Comparison of ENCODE assay signal across 8 cellular contexts in genomic region chr5:109410389-109411174, GRCh38. TPM values are rescaled to one million over a fixed set of nuclear protein-coding genes. Genes with fewer than 3 reads are reported as not detected.
A peak's percentile ranks its signal among the peaks of the same experiment; 100 is the strongest.
DNase-seq lines count a peak whose midpoint lies in the region; ATAC-seq and TF ChIP-seq lines count a peak whose summit lies in the region.

No MANE protein-coding gene starts in this region.

- peaks cover 6% of the 10 kb centered on the region for H3K36me3 Mint-ChIP-seq in nephron (ENCODE audit: low read depth)

- ATAC-seq in GM18868 (IDR thresholded peaks at IDR 0.05; ENCODE audit: unreplicated experiment) (peak; percentile 8), HG03432 (IDR thresholded peaks at IDR 0.05; ENCODE audit: unreplicated experiment) (peak; percentile 23), Panc1 (peak; percentile 44)

- peaks cover 29% of the 10 kb centered on the region for H3K4me1 ChIP-seq in Panc1 (ENCODE audit: control insufficient read depth, insufficient read depth, low read length)
- H3K4me1 ChIP-seq in thymus (ENCODE audit: control insufficient read depth, insufficient read depth, low read length), result no peaks in the 10 kb centered on the region

- no peak for TF ChIP-seq CTCF in Panc1 (IDR thresholded peaks at IDR 0.05)
- TF ChIP-seq CTCF in fibroblast of villous mesenchyme (IDR thresholded peaks at IDR 0.05; ENCODE audit: insufficient read depth, low read depth, low read length), result no peak
- peak in 1 of 3 experiments; percentile 0 for TF ChIP-seq CTCF in nephron (IDR thresholded peaks at IDR 0.05; ENCODE audit: unreplicated experiment in 3 of 3)

- H3K9me3 ChIP-seq in Panc1 (ENCODE audit: control insufficient read depth, insufficient read depth, low read depth, low read length) (no peaks in the 10 kb centered on the region), thymus (ENCODE audit: control insufficient read depth) (no peaks in the 10 kb centered on the region)

- H3K27me3 ChIP-seq in Panc1 (ENCODE audit: control insufficient read depth, insufficient read depth, low read length) (no peaks in the 10 kb centered on the region), thymus (ENCODE audit: control insufficient read depth, insufficient read depth) (no peaks in the 10 kb centered on the region)

- peak overlapping the region; percentile 79 for H3K27ac ChIP-seq in Panc1 (ENCODE audit: low read length)
- peak overlapping the region; percentile 97 for H3K27ac ChIP-seq in thymus (ENCODE audit: low read depth)

- intact Hi-C loops in Panc1 (cut with micrococcal nuclease; ENCODE audit: unreplicated experiment), result no loop called here

- no TSS peak for BruUV-seq in Panc1 (replicated peaks; lab: Mats Ljungman, UMichigan)

- CTCF ChIA-PET in Panc1 (lab: Charles Lee), result interaction anchor here (0.7 kb wide), 1 partner anchor 9 kb away, joined by 3 read pairs; no protein-coding TSS in a partner anchor

- DNase-seq in AG08396 (ENCODE audit: low spot score) (peak; percentile 41), Panc1 (ENCODE audit: low read depth, low spot score) (no peak), fibroblast of villous mesenchyme (ENCODE audit: low read depth) (peak; percentile 93)
- peak; percentile 79 for DNase-seq in activated effector memory CD4-positive, alpha-beta T cell treated with anti-CD3 and anti-CD28 coated beads, Interleukin-2, amount 50 U/mL, for 16 hours

- peak overlapping the region; percentile 99 to 100 (median 99) for H3K4me3 Mint-ChIP-seq in nephron

- in situ Hi-C loops in Panc1 (cut with HindIII; ENCODE audit: low pct_unique_long_range_greater_than_20kb, low sequenced_read_pairs), result no loop called here

- peak overlapping the region; percentile 99 for H3K27ac Mint-ChIP-seq in nephron

- POLR2A ChIA-PET in Panc1 (lab: Charles Lee), result interaction anchor here (0.6 to 0.7 kb wide), 2 partner anchors 413 to 1811 kb away, joined by 4 to 11 read pairs; no protein-coding TSS in a partner anchor

- H3K4me1 Mint-ChIP-seq in nephron, result peaks cover 20% of the 10 kb centered on the region

- H3K27me3 Mint-ChIP-seq in nephron (ENCODE audit: low read depth), result no peaks in the 10 kb centered on the region

- H3K36me3 ChIP-seq in Panc1 (ENCODE audit: control insufficient read depth, insufficient read depth, low read length) (no peaks in the 10 kb centered on the region), thymus (ENCODE audit: control insufficient read depth, insufficient read depth) (no peaks in the 10 kb centered on the region)

- H3K9me3 Mint-ChIP-seq in nephron, result peaks cover 13% of the 10 kb centered on the region

- WGBS in thymus, result 1% methylated on average over 26 of the region's 26 CpGs

- peak overlapping the region; percentile 64 to 81 for H3K4me3 ChIP-seq in Panc1 (ENCODE audit: low read depth in 2 of 2, low read length in 2 of 2)
- peak overlapping the region; percentile 71 for H3K4me3 ChIP-seq in fibroblast of villous mesenchyme (ENCODE audit: low read depth, low read length)
- H3K4me3 ChIP-seq in thymus (ENCODE audit: low read length), result peak overlapping the region; percentile 76

RNA-seq across cellular contexts. Expression of gene PJA2, which starts 0.8 kb away (rescaled TPM):
- 33.6 TPM for total RNA-seq in Panc1 (2021; ENCODE audit: unreplicated experiment)
- polyA plus RNA-seq in Panc1 (2012; ENCODE audit: insufficient read length), result 18.2 TPM
- 77.3 and 105 TPM in 2 replicates for total RNA-seq in fibroblast of villous mesenchyme
- 47.3 TPM for polyA plus RNA-seq in thymus
